Comparison of ENCODE assay signal across 11 cellular contexts in the genomic region with DNA sequence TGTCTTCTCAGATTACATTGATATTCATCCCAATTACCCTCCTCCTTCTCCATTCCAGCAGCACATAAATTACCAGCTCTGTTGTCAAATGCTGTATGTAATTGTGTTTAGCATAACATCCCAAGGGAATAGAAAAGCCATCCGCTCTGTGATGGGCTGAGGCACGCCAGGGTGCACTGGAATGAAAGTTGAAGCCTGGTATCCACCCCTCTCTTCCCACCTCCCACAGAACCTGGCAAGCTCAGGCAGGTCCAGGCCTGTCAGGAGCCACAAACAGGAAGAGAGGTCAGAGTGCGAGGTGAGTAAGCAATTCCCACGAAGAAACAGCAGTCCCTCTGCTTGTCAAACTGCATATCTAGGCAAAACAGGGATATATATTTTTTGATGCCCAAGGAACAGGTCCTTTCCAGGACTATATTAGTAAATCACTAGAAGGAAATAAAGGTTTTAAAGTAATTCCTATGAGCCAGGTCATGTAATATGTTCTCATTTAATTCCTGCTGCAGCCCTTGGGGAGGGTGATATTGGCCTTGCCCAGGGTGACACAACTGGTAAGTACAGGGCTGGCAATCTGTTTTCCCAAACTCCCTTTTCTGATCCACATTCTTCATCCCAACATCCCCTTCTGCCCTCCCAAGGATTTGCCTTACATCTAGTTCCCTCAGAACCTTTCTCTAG.
DNase-seq lines count a peak whose midpoint lies in the region; ATAC-seq and TF ChIP-seq lines count a peak whose summit lies in the region.
"Had no signal": no experiment of that assay in that cellular context is flagged by ENCODE, and none has a peak within 500 bp of the region (broad histone marks: within the 10 kb centered on the region; RNA-seq: fewer than 3 reads in every experiment).

No MANE protein-coding gene starts in this region.

- TF ChIP-seq CTCF in fibroblast of pulmonary artery (IDR thresholded peaks at IDR 0.05; ENCODE audit: low read length, missing control alignments) = no peak

- ATAC-seq in activated naive CD8-positive, alpha-beta T cell treated with anti-CD3 and anti-CD28 coated beads, Interleukin-2, amount 10 ng/mL, durations not matched to agents 7 days and 5 days (ENCODE audit: low read depth) = no peak
- no peak for ATAC-seq in activated naive CD8-positive, alpha-beta T cell treated with anti-CD3 and anti-CD28 coated beads, Interleukin-2, amount 50 U/mL, for 24 hours
- ATAC-seq in HG02981 (IDR thresholded peaks at IDR 0.05; ENCODE audit: unreplicated experiment) = no peak

- POLR2A ChIA-PET in activated naive CD8-positive, alpha-beta T cell treated with anti-CD3 and anti-CD28 coated beads, Interleukin-2, amount 10 ng/mL, durations not matched to agents 7 days and 5 days (lab: Charles Lee) = no interaction called here

- H3K4me3 Mint-ChIP-seq in activated naive CD8-positive, alpha-beta T cell treated with anti-CD3 and anti-CD28 coated beads, Interleukin-2, amount 10 ng/mL, durations not matched to agents 7 days and 5 days = no peak overlapping the region
- H3K4me3 Mint-ChIP-seq in activated naive CD8-positive, alpha-beta T cell treated with anti-CD3 and anti-CD28 coated beads, Interleukin-2, amount 50 U/mL, for 24 hours = no peak overlapping the region
- H3K4me3 Mint-ChIP-seq: activated T-helper 1 cell treated with anti-CD3 and anti-CD28 coated beads, Interleukin-12 subunit alpha, Interleukin-12 subunit beta, Interleukin-2, Interleukin-4 antibody, amounts not matched to agents 30 ng/mL and 10 ng/mL and 1 ng/mL, durations not matched to agents 14 hours and 24 hours and 36 hours had no signal

- DNase-seq in activated naive CD8-positive, alpha-beta T cell treated with anti-CD3 and anti-CD28 coated beads, Interleukin-2, amount 10 ng/mL, durations not matched to agents 7 days and 5 days = no peak
- no peak for DNase-seq in activated naive CD8-positive, alpha-beta T cell treated with anti-CD3 and anti-CD28 coated beads, Interleukin-2, amount 50 U/mL, for 24 hours
- DNase-seq in NCI-H526 treated with DMSO at 0.1 percent for 48 hours (lab: John Stamatoyannopoulos, UW) = peak; percentile 44
- DNase-seq in fibroblast of pulmonary artery (ENCODE audit: low read depth) = peak; percentile 27
- no peak for DNase-seq in UCSD-AML1 (lab: John Stamatoyannopoulos, UW; ENCODE audit: unreplicated experiment)
- DNase-seq in medulla oblongata (ENCODE audit: extremely low spot score) = no peak
- DNase-seq in NK-92 treated with Interleukin-12 subunit alpha and Interleukin-12 subunit beta, amount 100 ng/mL, for 24 hours (lab: John Stamatoyannopoulos, UW) = no peak
- DNase-seq: NCI-H774, occipital lobe had no signal

- H3K4me3 ChIP-seq in fibroblast of pulmonary artery (replicated peaks; ENCODE audit: low read depth, low read length) = no peak overlapping the region

- no peaks in the 10 kb centered on the region for H3K36me3 Mint-ChIP-seq in activated naive CD8-positive, alpha-beta T cell treated with anti-CD3 and anti-CD28 coated beads, Interleukin-2, amount 10 ng/mL, durations not matched to agents 7 days and 5 days
- H3K36me3 Mint-ChIP-seq in activated naive CD8-positive, alpha-beta T cell treated with anti-CD3 and anti-CD28 coated beads, Interleukin-2, amount 50 U/mL, for 24 hours (ENCODE audit: low read depth) = no peaks in the 10 kb centered on the region

- H3K27me3 Mint-ChIP-seq in activated naive CD8-positive, alpha-beta T cell treated with anti-CD3 and anti-CD28 coated beads, Interleukin-2, amount 10 ng/mL, durations not matched to agents 7 days and 5 days = peaks cover 16% of the 10 kb centered on the region
- H3K27me3 Mint-ChIP-seq in activated naive CD8-positive, alpha-beta T cell treated with anti-CD3 and anti-CD28 coated beads, Interleukin-2, amount 50 U/mL, for 24 hours = peaks cover 2% of the 10 kb centered on the region

- H3K27ac Mint-ChIP-seq in activated naive CD8-positive, alpha-beta T cell treated with anti-CD3 and anti-CD28 coated beads, Interleukin-2, amount 10 ng/mL, durations not matched to agents 7 days and 5 days = peak overlapping the region; percentile 32
- no peak overlapping the region for H3K27ac Mint-ChIP-seq in activated naive CD8-positive, alpha-beta T cell treated with anti-CD3 and anti-CD28 coated beads, Interleukin-2, amount 50 U/mL, for 24 hours
- H3K27ac Mint-ChIP-seq: activated T-helper 1 cell treated with anti-CD3 and anti-CD28 coated beads, Interleukin-12 subunit alpha, Interleukin-12 subunit beta, Interleukin-2, Interleukin-4 antibody, amounts not matched to agents 30 ng/mL and 10 ng/mL and 1 ng/mL, durations not matched to agents 14 hours and 24 hours and 36 hours had no signal

- H3K4me1 Mint-ChIP-seq in activated naive CD8-positive, alpha-beta T cell treated with anti-CD3 and anti-CD28 coated beads, Interleukin-2, amount 10 ng/mL, durations not matched to agents 7 days and 5 days = no peaks in the 10 kb centered on the region
- H3K4me1 Mint-ChIP-seq in activated naive CD8-positive, alpha-beta T cell treated with anti-CD3 and anti-CD28 coated beads, Interleukin-2, amount 50 U/mL, for 24 hours = no peaks in the 10 kb centered on the region

- peaks cover 1% of the 10 kb centered on the region for H3K9me3 Mint-ChIP-seq in activated naive CD8-positive, alpha-beta T cell treated with anti-CD3 and anti-CD28 coated beads, Interleukin-2, amount 10 ng/mL, durations not matched to agents 7 days and 5 days
- no peaks in the 10 kb centered on the region for H3K9me3 Mint-ChIP-seq in activated naive CD8-positive, alpha-beta T cell treated with anti-CD3 and anti-CD28 coated beads, Interleukin-2, amount 50 U/mL, for 24 hours
- H3K9me3 Mint-ChIP-seq: activated T-helper 1 cell treated with anti-CD3 and anti-CD28 coated beads, Interleukin-12 subunit alpha, Interleukin-12 subunit beta, Interleukin-2, Interleukin-4 antibody, amounts not matched to agents 30 ng/mL and 10 ng/mL and 1 ng/mL, durations not matched to agents 14 hours and 24 hours and 36 hours had no signal

Comparison
In these comparisons a context has a peak if more than half of its experiments do, and no peak if none do; other contexts are left out.
1. DNase-seq: peak in NCI-H526 treated with DMSO at 0.1 percent for 48 hours (single experiment) and fibroblast of pulmonary artery (single experiment); none in activated naive CD8-positive, alpha-beta T cell treated with anti-CD3 and anti-CD28 coated beads, Interleukin-2, amount 10 ng/mL, durations not matched to agents 7 days and 5 days (single experiment), activated naive CD8-positive, alpha-beta T cell treated with anti-CD3 and anti-CD28 coated beads, Interleukin-2, amount 50 U/mL, for 24 hours (single experiment), UCSD-AML1 (single experiment), medulla oblongata (single experiment) and NK-92 treated with Interleukin-12 subunit alpha and Interleukin-12 subunit beta, amount 100 ng/mL, for 24 hours (single experiment).